In genomic region chr15:62618432-62618831, GRCh38 we compare ENCODE assay signal across 14 cellular contexts.
DNase-seq lines count a peak whose midpoint lies in the region; ATAC-seq and TF ChIP-seq lines count a peak whose summit lies in the region.
"Had no signal": no experiment of that assay in that cellular context is flagged by ENCODE, and none has a peak within 500 bp of the region (broad histone marks: within the 10 kb centered on the region; RNA-seq: fewer than 3 reads in every experiment).

No MANE protein-coding gene starts in this region.

- intact Hi-C loops in Right ventricle myocardium superior (cut with DNase I): no loop called here

- H3K27ac Mint-ChIP-seq in neural progenitor cell: peak overlapping the region; percentile 62
- H3K27ac Mint-ChIP-seq: activated B cell treated with CpG ODN at 0.5 μM for 24 hours; activated T-helper 1 cell treated with anti-CD3 and anti-CD28 coated beads, Interleukin-12 subunit alpha, Interleukin-12 subunit beta, Interleukin-2, Interleukin-4 antibody, amounts not matched to agents 30 ng/mL and 10 ng/mL and 1 ng/mL, durations not matched to agents 14 hours and 24 hours and 36 hours; CD4-positive, CD25-positive, alpha-beta regulatory T cell had no signal

- H3K9me3 Mint-ChIP-seq in neural progenitor cell: no peaks in the 10 kb centered on the region
- H3K9me3 Mint-ChIP-seq: activated B cell treated with CpG ODN at 0.5 μM for 24 hours; activated T-helper 1 cell treated with anti-CD3 and anti-CD28 coated beads, Interleukin-12 subunit alpha, Interleukin-12 subunit beta, Interleukin-2, Interleukin-4 antibody, amounts not matched to agents 30 ng/mL and 10 ng/mL and 1 ng/mL, durations not matched to agents 14 hours and 24 hours and 36 hours; CD4-positive, CD25-positive, alpha-beta regulatory T cell had no signal

- no peaks in the 10 kb centered on the region for H3K79me2 ChIP-seq in neural progenitor cell (ENCODE audit: low read depth)

- H3K36me3 Mint-ChIP-seq in neural progenitor cell: no peaks in the 10 kb centered on the region
- H3K36me3 Mint-ChIP-seq: CD4-positive, CD25-positive, alpha-beta regulatory T cell had no signal

- H3K4me3 Mint-ChIP-seq in neural progenitor cell: no peak overlapping the region
- H3K4me3 Mint-ChIP-seq: activated B cell treated with CpG ODN at 0.5 μM for 24 hours; activated T-helper 1 cell treated with anti-CD3 and anti-CD28 coated beads, Interleukin-12 subunit alpha, Interleukin-12 subunit beta, Interleukin-2, Interleukin-4 antibody, amounts not matched to agents 30 ng/mL and 10 ng/mL and 1 ng/mL, durations not matched to agents 14 hours and 24 hours and 36 hours; CD4-positive, CD25-positive, alpha-beta regulatory T cell had no signal

- H3K27me3 Mint-ChIP-seq in neural progenitor cell (ENCODE audit: insufficient read depth, low read depth): no peaks in the 10 kb centered on the region

- H3K36me3 ChIP-seq in MG63: no peaks in the 10 kb centered on the region; the same call in 1 of the 2 replicates
- H3K36me3 ChIP-seq in neural progenitor cell: no peaks in the 10 kb centered on the region

- H3K4me1 ChIP-seq in neural progenitor cell: no peaks in the 10 kb centered on the region

- no peaks in the 10 kb centered on the region for H3K27me3 ChIP-seq in MG63
- H3K27me3 ChIP-seq in neural progenitor cell: no peaks in the 10 kb centered on the region

- ATAC-seq in Right ventricle myocardium superior (ENCODE audit: poor library complexity) (no peak), HG03045 (IDR thresholded peaks at IDR 0.05; ENCODE audit: unreplicated experiment) (no peak)

- H3F3A ChIP-seq in neural progenitor cell (ENCODE audit: low read depth): no peaks in the 10 kb centered on the region

- no peaks in the 10 kb centered on the region for H4K20me1 ChIP-seq in neural progenitor cell (ENCODE audit: low read depth)

- peaks cover 10% of the 10 kb centered on the region for H3K4me1 Mint-ChIP-seq in neural progenitor cell
- H3K4me1 Mint-ChIP-seq: activated B cell treated with CpG ODN at 0.5 μM for 24 hours; CD4-positive, CD25-positive, alpha-beta regulatory T cell had no signal

- DNase-seq in AG09319 (ENCODE audit: extremely low read depth, low read depth) (peak; percentile 24), MG63 (peak; percentile 77), choroid plexus epithelial cell (ENCODE audit: low read depth) (peak; percentile 67), neural progenitor cell (ENCODE audit: low spot score) (no peak), NCI-H510A treated with DMSO at 0.1 percent for 48 hours (lab: John Stamatoyannopoulos, UW) (no peak), Right ventricle myocardium superior (no peak), NCI-H82 treated with DMSO at 0.1 percent for 48 hours (lab: John Stamatoyannopoulos, UW; ENCODE audit: unreplicated experiment) (no peak)
- DNase-seq: activated B cell treated with CpG ODN at 0.5 μM for 24 hours; CD4-positive, CD25-positive, alpha-beta regulatory T cell; cortex of kidney; NCI-H2081 treated with DMSO at 0.1 percent for 48 hours had no signal

- H3K9ac ChIP-seq in neural progenitor cell: no peak overlapping the region

- no peak overlapping the region for H3K27ac ChIP-seq in neural progenitor cell
- H3K27ac ChIP-seq: PC-9 had no signal

- H3K4me2 ChIP-seq in neural progenitor cell: no peak overlapping the region
- H3K4me2 ChIP-seq: PC-9 had no signal

- H3K9me3 ChIP-seq in MG63: no peaks in the 10 kb centered on the region
- no peaks in the 10 kb centered on the region for H3K9me3 ChIP-seq in neural progenitor cell (ENCODE audit: low read depth)

- H2AFZ ChIP-seq in neural progenitor cell (replicated peaks): no peak overlapping the region
- H2AFZ ChIP-seq: PC-9 had no signal

- TF ChIP-seq CTCF in AG09319 (IDR thresholded peaks at IDR 0.05; ENCODE audit: low read depth, low read length) (peak; percentile 57), choroid plexus epithelial cell (conservative IDR thresholded peaks at IDR 0.05; ENCODE audit: low read depth, low read length) (peak; percentile 62), neural progenitor cell (IDR thresholded peaks at IDR 0.05) (no peak)

- H3K4me3 ChIP-seq in MG63: no peak overlapping the region
- no peak overlapping the region for H3K4me3 ChIP-seq in choroid plexus epithelial cell (ENCODE audit: low read depth, low read length)
- H3K4me3 ChIP-seq in neural progenitor cell: no peak overlapping the region
- H3K4me3 ChIP-seq: PC-9 had no signal

Comparison
In these comparisons a context has a peak if more than half of its experiments do, and no peak if none do; other contexts are left out.
1. DNase-seq: peak in AG09319 (single experiment), MG63 (single experiment) and choroid plexus epithelial cell (single experiment); none in neural progenitor cell (single experiment), NCI-H510A treated with DMSO at 0.1 percent for 48 hours (single experiment), Right ventricle myocardium superior (single experiment) and NCI-H82 treated with DMSO at 0.1 percent for 48 hours (single experiment).